In genomic region chr3:57006949-57007419, GRCh38 we compare ENCODE assay signal across 8 cellular contexts. TPM values are rescaled to one million over a fixed set of nuclear protein-coding genes. Genes with fewer than 3 reads are reported as not detected.
DNase-seq lines count a peak whose midpoint lies in the region; ATAC-seq and TF ChIP-seq lines count a peak whose summit lies in the region.

No MANE protein-coding gene starts in this region.

- H3K4me3 ChIP-seq in DOHH2 (ENCODE audit: low read length), result no peak overlapping the region
- no peak overlapping the region for H3K4me3 ChIP-seq in OCI-LY3 (ENCODE audit: low read length)
- H3K4me3 ChIP-seq in esophagus squamous epithelium, result peak overlapping the region in 1 of 4 donors; percentile 40
- no peak overlapping the region for H3K4me3 ChIP-seq in prostate gland

- no peak overlapping the region for H2AFZ ChIP-seq in OCI-LY3 (ENCODE audit: low read depth, low read length)

- H3K9me2 ChIP-seq in DOHH2 (replicated peaks; ENCODE audit: control insufficient read depth, low read length), result no peaks in the 10 kb centered on the region

- H3K27me3 ChIP-seq in DOHH2 (ENCODE audit: control insufficient read depth, low read length) (no peaks in the 10 kb centered on the region), OCI-LY3 (ENCODE audit: low read depth, low read length) (no peaks in the 10 kb centered on the region), esophagus squamous epithelium (no peaks in the 10 kb centered on the region), prostate gland (replicated peaks; ENCODE audit: insufficient read depth) (no peaks in the 10 kb centered on the region)

- no peak overlapping the region for H3K27ac ChIP-seq in DOHH2 (ENCODE audit: low read depth, low read length)
- H3K27ac ChIP-seq in OCI-LY3 (ENCODE audit: low read length), result no peak overlapping the region
- H3K27ac ChIP-seq in esophagus squamous epithelium, result peak overlapping the region; percentile 82 to 91 (median 90)
- peak overlapping the region; percentile 79 to 91 for H3K27ac ChIP-seq in prostate gland

- ATAC-seq in HG03460 (IDR thresholded peaks at IDR 0.05; ENCODE audit: unreplicated experiment) (no peak), HG03442 (IDR thresholded peaks at IDR 0.05; ENCODE audit: unreplicated experiment) (no peak)

- H3K9me3 ChIP-seq in DOHH2 (ENCODE audit: control insufficient read depth, insufficient read depth, low read length) (no peaks in the 10 kb centered on the region), OCI-LY3 (ENCODE audit: insufficient read depth, low read length) (no peaks in the 10 kb centered on the region), esophagus squamous epithelium (no peaks in the 10 kb centered on the region), prostate gland (no peaks in the 10 kb centered on the region)

- H3K4me1 ChIP-seq in DOHH2 (ENCODE audit: control insufficient read depth, low read length), result peaks cover 9% of the 10 kb centered on the region
- H3K4me1 ChIP-seq in OCI-LY3 (ENCODE audit: low read length), result no peaks in the 10 kb centered on the region
- H3K4me1 ChIP-seq in esophagus squamous epithelium, result peaks cover 46 to 87% (median 55%) of the 10 kb centered on the region in 3 donors
- peaks cover 39% of the 10 kb centered on the region for H3K4me1 ChIP-seq in prostate gland (replicated peaks)

- no peaks in the 10 kb centered on the region for H4K20me1 ChIP-seq in DOHH2 (ENCODE audit: control insufficient read depth, insufficient read depth, low read depth, low read length)
- H4K20me1 ChIP-seq in OCI-LY3 (ENCODE audit: insufficient read depth, low read length), result no peaks in the 10 kb centered on the region

- H3K36me3 ChIP-seq in DOHH2 (ENCODE audit: control insufficient read depth, low read length) (no peaks in the 10 kb centered on the region), OCI-LY3 (replicated peaks; ENCODE audit: low read depth, low read length) (no peaks in the 10 kb centered on the region), esophagus squamous epithelium (no peaks in the 10 kb centered on the region), prostate gland (no peaks in the 10 kb centered on the region)

- H3K79me2 ChIP-seq in DOHH2 (ENCODE audit: control insufficient read depth, low read length) (no peaks in the 10 kb centered on the region), OCI-LY3 (ENCODE audit: low read length) (no peaks in the 10 kb centered on the region)

- no peaks in the 10 kb centered on the region for H3F3A ChIP-seq in DOHH2 (ENCODE audit: control insufficient read depth, insufficient read depth)

- no peak overlapping the region for H3K9ac ChIP-seq in OCI-LY3 (ENCODE audit: low read length)

- H3K4me2 ChIP-seq in DOHH2 (ENCODE audit: low read length) (no peak overlapping the region), OCI-LY3 (ENCODE audit: low read length) (no peak overlapping the region)

- TF ChIP-seq POLR2A in esophagus squamous epithelium (IDR thresholded peaks at IDR 0.05), result no peak
- TF ChIP-seq POLR2A in prostate gland (IDR thresholded peaks at IDR 0.05), result no peak

- TF ChIP-seq CTCF in DOHH2 (IDR thresholded peaks at IDR 0.05; ENCODE audit: low read depth, low read length, poor library complexity, severe bottlenecking), result peak; percentile 65
- peak; percentile 60 for TF ChIP-seq CTCF in OCI-LY3 (IDR thresholded peaks at IDR 0.05; ENCODE audit: low read depth, low read length)
- TF ChIP-seq CTCF in esophagus squamous epithelium (IDR thresholded peaks at IDR 0.05), result peak in 4 of 6 experiments; percentile 11 to 59 (median 32)
- peak in 2 of 4 experiments; percentile 6 to 37 for TF ChIP-seq CTCF in prostate gland (IDR thresholded peaks at IDR 0.05)

- DNase-seq in esophagus squamous epithelium (lab: John Stamatoyannopoulos, UW), result no peak
- DNase-seq in prostate gland (ENCODE audit: low spot score), result peak; percentile 86
- no peak for DNase-seq in HuH-7 (ENCODE audit: low spot score)
- no peak for DNase-seq in activated gamma-delta T cell treated with Interleukin-2 at 50 U/mL for 16 hours

- WGBS in esophagus squamous epithelium, 2 donors, result 7 to 40% methylated on average over 3 to 4 of the region's 7 CpGs
- 33% methylated on average over 7 of the region's 7 CpGs for WGBS in prostate gland

- intact Hi-C loops in esophagus squamous epithelium (cut with DNase I), result no loop called here
- intact Hi-C loops in prostate gland (cut with DNase I), result no loop called here

RNA-seq across cellular contexts. Expression of gene SPATA12, which starts 53.5 kb away (rescaled TPM):
- total RNA-seq in esophagus squamous epithelium (under 1 TPM in 1 of 4 donors, not detected in 3; 0.09 TPM), prostate gland (under 1 TPM in 1 of 2 donors, not detected in 1; 0.28 TPM)

Comparison
In these comparisons a context has a peak if more than half of its experiments do, and no peak if none do; other contexts are left out.
1. H3K27ac ChIP-seq: peak in esophagus squamous epithelium (4 of 4) and prostate gland (2 of 2); none in DOHH2 (single experiment) and OCI-LY3 (single experiment).